Comparison of ENCODE assay signal across 9 cellular contexts in the genomic region with DNA sequence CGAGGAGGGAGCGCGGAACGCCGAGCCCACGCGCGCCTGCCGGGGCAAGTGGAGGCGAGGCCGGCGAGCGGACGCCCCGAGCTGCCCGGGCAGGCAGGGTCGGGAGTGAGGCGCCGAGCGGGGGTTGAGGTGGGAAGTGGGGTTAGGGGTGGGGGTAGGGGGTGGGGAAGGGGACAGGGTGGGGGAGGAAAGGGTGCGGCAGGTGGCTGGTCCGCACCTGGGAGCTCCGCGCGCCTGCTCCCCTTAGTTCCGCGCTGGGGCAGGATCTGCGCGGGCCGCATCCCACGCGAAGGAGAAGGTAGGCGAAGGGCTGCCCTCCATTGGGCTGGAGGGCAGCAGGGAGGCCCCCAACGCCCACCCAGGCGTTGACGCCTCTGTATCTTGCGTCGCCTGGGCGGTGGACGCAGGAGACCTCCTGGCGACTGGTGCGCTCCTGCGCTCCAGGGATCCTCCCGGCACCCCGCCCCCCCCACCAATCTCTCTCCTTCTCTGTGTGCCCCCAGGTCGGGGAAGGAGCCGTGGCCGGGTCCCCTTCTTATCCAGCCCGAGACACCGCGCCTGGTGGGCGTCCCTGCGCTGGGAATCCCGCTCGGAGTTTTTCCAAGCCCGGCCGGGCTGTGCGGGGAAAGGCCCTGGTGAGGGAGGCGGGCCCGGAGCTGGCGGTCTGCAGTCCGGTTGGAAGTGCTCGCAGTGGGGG. TPM values are rescaled to one million over a fixed set of nuclear protein-coding genes. Genes with fewer than 3 reads are reported as not detected.
A peak's percentile ranks its signal among the peaks of the same experiment; 100 is the strongest.
DNase-seq lines count a peak whose midpoint lies in the region; ATAC-seq and TF ChIP-seq lines count a peak whose summit lies in the region.
"Had no signal": no experiment of that assay in that cellular context is flagged by ENCODE, and none has a peak within 500 bp of the region (broad histone marks: within the 10 kb centered on the region; RNA-seq: fewer than 3 reads in every experiment).

No MANE protein-coding gene starts in this region.

- peaks cover 4 to 13% of the 10 kb centered on the region in 2 donors for H3K27me3 Mint-ChIP-seq in T-cell

- peaks cover 29 to 49% (median 40%) of the 10 kb centered on the region in 3 donors for H3K4me1 Mint-ChIP-seq in T-cell

- H3K27me3 ChIP-seq in H7 (ENCODE audit: control insufficient read depth, insufficient read depth, low read length) (peaks cover 72% of the 10 kb centered on the region), skeletal muscle tissue (ENCODE audit: control insufficient read depth in 3 of 3, insufficient read depth in 3 of 3, low read length in 3 of 3) (peaks cover 43 to 49% (median 49%) of the 10 kb centered on the region in 3 donors)

- intact Hi-C loops in left ventricle myocardium superior (cut with micrococcal nuclease), result no loop called here

- H3K9me3 Mint-ChIP-seq in T-cell, result no peaks in the 10 kb centered on the region

- H3K36me3 Mint-ChIP-seq in T-cell, result no peaks in the 10 kb centered on the region

- H3K9ac ChIP-seq in skeletal muscle tissue (ENCODE audit: low read depth in 1 of 3, low read length in 3 of 3), result no peak overlapping the region

- no peaks in the 10 kb centered on the region for H3K9me3 ChIP-seq in skeletal muscle tissue (ENCODE audit: control insufficient read depth in 3 of 3, low read length in 3 of 3)

- H3K27ac ChIP-seq in skeletal muscle tissue (ENCODE audit: low read depth, low read length), result no peak overlapping the region

- H3K27ac Mint-ChIP-seq in T-cell, result no peak overlapping the region

- POLR2A ChIA-PET in T-cell (lab: Charles Lee), result interaction anchor here (0.6 to 0.7 kb wide), 2 partner anchors 24 to 159 kb away, joined by 3 to 4 read pairs; no protein-coding TSS in a partner anchor

- CTCF ChIA-PET in T-cell (lab: Charles Lee), result interaction anchor here in 1 of 2 donors (0.5 kb wide), 1 partner anchor 15 kb away, joined by 4 read pairs; no protein-coding TSS in a partner anchor

- no peaks in the 10 kb centered on the region for H3K36me3 ChIP-seq in H7 (replicated peaks; ENCODE audit: control insufficient read depth, insufficient read depth, low read length)
- no peaks in the 10 kb centered on the region for H3K36me3 ChIP-seq in skeletal muscle tissue (ENCODE audit: control insufficient read depth in 3 of 3, insufficient read depth in 3 of 3, low read length in 3 of 3)

- H3K4me3 ChIP-seq in H7 (ENCODE audit: insufficient read depth, low read depth, low read length) (peak overlapping the region; percentile 38), skeletal muscle tissue (ENCODE audit: low read length in 3 of 3) (peak overlapping the region; percentile 43 to 63 (median 60))

- H3K4me1 ChIP-seq in skeletal muscle tissue (ENCODE audit: control insufficient read depth in 3 of 3, insufficient read depth in 3 of 3, low read length in 3 of 3), result peaks cover 21 to 41% (median 36%) of the 10 kb centered on the region in 3 donors

- H3K4me3 Mint-ChIP-seq in T-cell, result peak overlapping the region; percentile 70 to 77 (median 75)

- TF ChIP-seq CTCF in omental fat pad (IDR thresholded peaks at IDR 0.05), result no peak

- peak; percentile 70 for DNase-seq in H7
- no peak for DNase-seq in T-cell
- DNase-seq in left ventricle myocardium superior, result no peak
- DNase-seq in omental fat pad (ENCODE audit: low spot score), result no peak
- no peak for DNase-seq in SIG-M5 (lab: John Stamatoyannopoulos, UW)
- DNase-seq in NCI-H2171 (lab: John Stamatoyannopoulos, UW), result no peak
- DNase-seq: NCI-H187 treated with DMSO at 0.1 percent for 48 hours had no signal

- ATAC-seq in T-cell (replicated peaks in 1 of 4) (no peak), left ventricle myocardium superior (peak; percentile 4), omental fat pad (ENCODE audit: low FRiP score) (no peak), GM18519 (IDR thresholded peaks at IDR 0.05; ENCODE audit: low FRiP score, unreplicated experiment) (no peak)

RNA-seq across cellular contexts. Expression of a gene that starts 51.3 kb away (rescaled TPM):
- total RNA-seq in H7 (2014; rRNA removed; shearing (Covaris generic)), result 73.7 and 94.3 TPM in 2 replicates
- total RNA-seq in T-cell (10 to 100 TPM; 50.9 to 81.8 (median 60.5) TPM), left ventricle myocardium superior (92.1 TPM), skeletal muscle tissue (49.6 TPM), omental fat pad (10 to 100 TPM; 26.6 to 59.6 (median 48.1) TPM)
